Comparison of ENCODE assay signal across 29 cellular contexts in genomic region chr18:13574761-13575160, GRCh38.
"Had no signal": no experiment of that assay in that cellular context is flagged by ENCODE, and none has a peak within 500 bp of the region (broad histone marks: within the 10 kb centered on the region; RNA-seq: fewer than 3 reads in every experiment).

No MANE protein-coding gene starts in this region.

- H3K36me3 ChIP-seq: ascending aorta had no signal

- ATAC-seq: activated T-cell treated with anti-CD3 and anti-CD28 coated beads, Interleukin-2, amount 50 U/mL, for 72 hours; body of pancreas; Panc1; Right ventricle myocardium inferior; T-cell had no signal

- DNase-seq: activated B cell treated with CpG ODN at 0.5 μM for 24 hours; activated CD4-positive, alpha-beta T cell treated with anti-CD3 and anti-CD28 coated beads, Interleukin-2, amount 50 U/mL, for 1 hour; activated gamma-delta T cell treated with Interleukin-2 at 50 U/mL for 16 hours; activated naive CD4-positive, alpha-beta T cell treated with anti-CD3 and anti-CD28 coated beads, Interleukin-2, amount 50 U/mL, for 16 hours; activated T-cell treated with anti-CD3 and anti-CD28 coated beads, Interleukin-2, amount 50 U/mL, for 72 hours; amniotic stem cell; body of pancreas; KG1; MV-4-11; NCI-H1092 treated with DMSO at 0.1 percent for 48 hours; NCI-H1436; NCI-H1694 treated with DMSO at 0.1 percent for 48 hours; NCI-H2029 treated with DMSO at 0.1 percent for 48 hours; NCI-H510A treated with DMSO at 0.1 percent for 48 hours; NCI-H69; NK-92 treated with Interleukin-12 subunit alpha and Interleukin-12 subunit beta, amount 100 ng/mL, for 24 hours; OCI-M1; RPMI8226; T-cell; T-helper 2 cell; T1000 had no signal

- H3K9me3 ChIP-seq: ascending aorta, body of pancreas had no signal

- FAIRE-seq: bronchial epithelial cell, TTC549 had no signal

- H3K27ac ChIP-seq: ascending aorta, body of pancreas, SK-N-MC had no signal

- H3K4me3 Mint-ChIP-seq: activated B cell treated with CpG ODN at 0.5 μM for 24 hours; activated T-cell treated with anti-CD3 and anti-CD28 coated beads, Interleukin-2, amount 50 U/mL, for 72 hours; T-cell had no signal

- H3K9me3 Mint-ChIP-seq: activated B cell treated with CpG ODN at 0.5 μM for 24 hours; activated T-cell treated with anti-CD3 and anti-CD28 coated beads, Interleukin-2, amount 50 U/mL, for 72 hours; activated T-helper 2 cell treated with anti-CD3 and anti-CD28 coated beads, Interferon-gamma antibody, Interleukin-2, Interleukin-4, amounts not matched to agents 10 μg/mL and 5 μg/mL and 100 μg/mL, durations not matched to agents 14 hours and 24 hours and 36 hours; IgD-negative memory B cell; T-cell had no signal

- H3K27me3 ChIP-seq: ascending aorta, body of pancreas had no signal

- H3K27me3 Mint-ChIP-seq: activated B cell treated with CpG ODN at 0.5 μM for 24 hours, IgD-negative memory B cell, T-cell had no signal

- H3K4me3 ChIP-seq: ascending aorta, body of pancreas, SK-N-MC had no signal

- H3K4me1 ChIP-seq: body of pancreas had no signal

- H3K27ac Mint-ChIP-seq: activated B cell treated with CpG ODN at 0.5 μM for 24 hours; activated T-cell treated with anti-CD3 and anti-CD28 coated beads, Interleukin-2, amount 50 U/mL, for 72 hours; activated T-helper 2 cell treated with anti-CD3 and anti-CD28 coated beads, Interferon-gamma antibody, Interleukin-2, Interleukin-4, amounts not matched to agents 10 μg/mL and 5 μg/mL and 100 μg/mL, durations not matched to agents 14 hours and 24 hours and 36 hours; T-cell had no signal
